ENCODE assay signal across 12 cellular contexts in the genomic region with DNA sequence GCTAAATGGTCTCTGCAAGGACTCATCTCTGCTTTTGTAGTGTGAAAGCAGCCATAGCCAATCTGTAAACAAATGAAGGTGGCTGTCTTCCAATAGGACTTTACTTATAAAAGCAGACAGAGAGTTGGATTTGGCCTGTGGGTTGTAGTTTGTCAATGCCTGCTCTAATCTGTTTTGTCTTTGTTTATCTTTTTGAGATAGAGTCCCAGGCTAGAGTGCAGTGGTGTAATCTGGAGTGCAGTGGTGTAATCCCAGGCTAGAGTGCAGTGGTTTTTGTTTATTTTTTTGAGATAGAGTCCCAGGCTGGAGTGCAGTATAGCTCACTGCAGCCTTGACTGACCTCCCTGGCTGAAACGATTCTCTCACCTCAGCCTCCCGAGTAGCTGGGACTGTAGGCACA. TPM values are rescaled to one million over a fixed set of nuclear protein-coding genes. Genes with fewer than 3 reads are reported as not detected.
DNase-seq lines count a peak whose midpoint lies in the region; ATAC-seq and TF ChIP-seq lines count a peak whose summit lies in the region.
"Had no signal": no experiment of that assay in that cellular context is flagged by ENCODE, and none has a peak within 500 bp of the region (broad histone marks: within the 10 kb centered on the region; RNA-seq: fewer than 3 reads in every experiment).

No MANE protein-coding gene starts in this region.

- H3K27ac ChIP-seq in rectal smooth muscle tissue (ENCODE audit: low read depth, low read length), result peak overlapping the region; percentile 18

- H3K4me3 ChIP-seq in rectal smooth muscle tissue (ENCODE audit: low read length), result peak overlapping the region; percentile 13

- peaks cover 33% of the 10 kb centered on the region for H3K4me1 ChIP-seq in rectal smooth muscle tissue (ENCODE audit: control insufficient read depth, insufficient read depth, low read length)

- H3K27me3 ChIP-seq in rectal smooth muscle tissue (ENCODE audit: control insufficient read depth, insufficient read depth, low read length), result no peaks in the 10 kb centered on the region

- no peak for ATAC-seq in activated T-cell treated with anti-CD3 and anti-CD28 coated beads, Interleukin-2, amount 50 U/mL, for 4 hours

- H3K36me3 ChIP-seq in rectal smooth muscle tissue (ENCODE audit: control insufficient read depth, insufficient read depth, low read length), result peaks cover 2% of the 10 kb centered on the region

- peak overlapping the region; percentile 14 for H3K27ac Mint-ChIP-seq in glutamatergic neuron (ENCODE audit: unreplicated experiment)

- no peak for TF ChIP-seq CTCF in glutamatergic neuron (IDR thresholded peaks at IDR 0.05; ENCODE audit: partially characterized antibody, unreplicated experiment)

- H3K36me3 Mint-ChIP-seq in activated T-cell treated with anti-CD3 and anti-CD28 coated beads, Interleukin-2, amount 50 U/mL, for 4 hours (ENCODE audit: insufficient read depth), result peaks cover 24% of the 10 kb centered on the region
- H3K36me3 Mint-ChIP-seq in glutamatergic neuron (ENCODE audit: unreplicated experiment), result peaks cover 15% of the 10 kb centered on the region

- H3K9ac ChIP-seq in rectal smooth muscle tissue (ENCODE audit: low read length), result no peak overlapping the region

- H3K4me3 Mint-ChIP-seq in activated T-cell treated with anti-CD3 and anti-CD28 coated beads, Interleukin-2, amount 50 U/mL, for 4 hours, result peak overlapping the region; percentile 27
- no peak overlapping the region for H3K4me3 Mint-ChIP-seq in glutamatergic neuron (ENCODE audit: unreplicated experiment)

- no peaks in the 10 kb centered on the region for H3K9me3 Mint-ChIP-seq in activated T-cell treated with anti-CD3 and anti-CD28 coated beads, Interleukin-2, amount 50 U/mL, for 4 hours
- peaks cover 7% of the 10 kb centered on the region for H3K9me3 Mint-ChIP-seq in glutamatergic neuron (ENCODE audit: unreplicated experiment)

- H3K4me1 Mint-ChIP-seq in activated T-cell treated with anti-CD3 and anti-CD28 coated beads, Interleukin-2, amount 50 U/mL, for 4 hours (ENCODE audit: low read depth), result peaks cover 91% of the 10 kb centered on the region
- H3K4me1 Mint-ChIP-seq in glutamatergic neuron (ENCODE audit: low read depth, unreplicated experiment), result peaks cover 41% of the 10 kb centered on the region

- no peak for DNase-seq in activated T-cell treated with anti-CD3 and anti-CD28 coated beads, Interleukin-2, amount 50 U/mL, for 4 hours
- DNase-seq in activated T-cell treated with anti-CD3 and anti-CD28 coated beads, Interleukin-2, amount 50 U/mL, for 1 hour, result no peak
- DNase-seq in OCI-M1 (lab: John Stamatoyannopoulos, UW) (peak; percentile 78), glutamatergic neuron (no peak), DMS79 (lab: John Stamatoyannopoulos, UW) (no peak), islet precursor cell (no peak)
- no peak for DNase-seq in stimulated activated CD4-positive, alpha-beta T cell treated with anti-CD3 and anti-CD28 coated beads, Interleukin-4, amount 100 ng/mL, for 24 hours
- DNase-seq: activated CD4-positive, alpha-beta T cell treated with anti-CD3 and anti-CD28 coated beads for 1 hour; amygdala; GF-D8; NCI-H526 treated with DMSO at 0.1 percent for 48 hours had no signal

- H3K27me3 Mint-ChIP-seq in activated T-cell treated with anti-CD3 and anti-CD28 coated beads, Interleukin-2, amount 50 U/mL, for 4 hours (ENCODE audit: low read depth), result no peaks in the 10 kb centered on the region
- H3K27me3 Mint-ChIP-seq in glutamatergic neuron (ENCODE audit: unreplicated experiment), result peaks cover 2% of the 10 kb centered on the region

RNA-seq across cellular contexts. Expression of a gene that starts 8.6 kb away (rescaled TPM):
- total RNA-seq in activated T-cell treated with anti-CD3 and anti-CD28 coated beads, Interleukin-2, amount 50 U/mL, for 4 hours, result 100 to 1,000 TPM; 126 to 129 (median 128) TPM
- 312 TPM for total RNA-seq in glutamatergic neuron (ENCODE audit: unreplicated experiment)
